In the genomic region with DNA sequence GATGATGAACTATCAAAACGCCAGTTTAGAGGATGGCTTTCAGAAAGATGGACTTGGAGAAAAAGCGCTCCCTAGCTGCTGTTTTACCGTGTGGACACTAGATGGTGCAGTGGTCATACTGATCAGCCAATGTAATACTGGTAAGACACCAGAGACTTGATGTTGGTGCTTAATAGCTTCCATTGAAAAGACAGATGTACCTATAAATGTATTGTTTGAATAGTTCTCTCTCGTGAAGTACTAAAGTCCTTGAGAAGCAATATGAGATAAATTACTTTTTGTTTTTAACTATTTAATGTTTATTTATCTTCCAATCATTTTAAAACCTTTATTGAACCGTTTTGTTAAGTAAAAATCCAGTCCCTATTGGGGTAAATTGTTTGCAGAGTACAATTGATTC, we compare ENCODE assay signal across 8 cellular contexts.
DNase-seq lines count a peak whose midpoint lies in the region; ATAC-seq, FAIRE-seq and TF ChIP-seq lines count a peak whose summit lies in the region.

No MANE protein-coding gene starts in this region.

- no peak overlapping the region; the same call in 2 of the 3 replicates for H3K4me2 ChIP-seq in A549
- H3K4me2 ChIP-seq in SK-N-SH: no peak overlapping the region

- H3K27me3 ChIP-seq in SK-N-SH (ENCODE audit: insufficient read depth) (no peaks in the 10 kb centered on the region), brain microvascular endothelial cell (replicated peaks) (no peaks in the 10 kb centered on the region)

- H2AFZ ChIP-seq in SK-N-SH (ENCODE audit: low read depth): no peak overlapping the region

- FAIRE-seq in A549 (lab: Jason Lieb, UNC): no peak

- peak; percentile 73 to 77 for DNase-seq in A549 (ENCODE audit: low read depth in 1 of 2, low spot score in 1 of 2)
- DNase-seq in NCI-H1105 treated with DMSO at 0.1 percent for 48 hours (lab: John Stamatoyannopoulos, UW): peak; percentile 87
- peak; percentile 79 for DNase-seq in SK-N-SH
- DNase-seq in brain microvascular endothelial cell: peak; percentile 76
- DNase-seq in iPS-NIHi11 (ENCODE audit: low spot score): peak; percentile 79
- DNase-seq in stimulated activated CD4-positive, alpha-beta T cell treated with anti-CD3 and anti-CD28 coated beads, Interleukin-15, amount 100 ng/mL, for 48 hours (ENCODE audit: low read depth in 2 of 2): peak; percentile 9 to 40

- H3K79me2 ChIP-seq in SK-N-SH (ENCODE audit: insufficient read depth): no peaks in the 10 kb centered on the region; the same call in 1 of the 2 replicates

- peaks cover 6% of the 10 kb centered on the region for H3F3A ChIP-seq in SK-N-SH (replicated peaks; ENCODE audit: insufficient read depth)

- H3K9me3 ChIP-seq in A549 (no peaks in the 10 kb centered on the region), SK-N-SH (no peaks in the 10 kb centered on the region)

- ATAC-seq in A549 (peak; percentile 73 to 84), HG02642 (IDR thresholded peaks at IDR 0.05; ENCODE audit: poor library complexity, unreplicated experiment) (peak; percentile 90)

- H3K9ac ChIP-seq in SK-N-SH: no peak overlapping the region

- peak; percentile 89 to 90 for TF ChIP-seq RAD21 in A549 (conservative IDR thresholded peaks at IDR 0.05 in 1 of 2, IDR thresholded peaks at IDR 0.05 in 1 of 2)
- TF ChIP-seq RAD21 in SK-N-SH (IDR thresholded peaks at IDR 0.05; ENCODE audit: low read length): peak; percentile 97

- no peak for TF ChIP-seq EP300 in A549 (IDR thresholded peaks at IDR 0.05)
- TF ChIP-seq EP300 in SK-N-SH (IDR thresholded peaks at IDR 0.05; ENCODE audit: borderline replicate concordance in 1 of 2, low read depth in 1 of 2, low read length in 1 of 2): no peak

- 12% methylated on average over 5 of the region's 5 CpGs for WGBS in A549 (ENCODE audit: missing lambda C conversion rate)
- 2% methylated on average over 5 of the region's 5 CpGs for WGBS in SK-N-SH (ENCODE audit: low lambda C conversion rate)

- peak; percentile 79 for TF ChIP-seq CTCF in A549 (IDR thresholded peaks at IDR 0.05)
- peak; percentile 77 for TF ChIP-seq CTCF in GM12872 (IDR thresholded peaks at IDR 0.05; ENCODE audit: insufficient read depth, low read depth, low read length)
- peak; percentile 90 for TF ChIP-seq CTCF in SK-N-SH (IDR thresholded peaks at IDR 0.05)
- TF ChIP-seq CTCF in brain microvascular endothelial cell (IDR thresholded peaks at IDR 0.05; ENCODE audit: low read depth, low read length, missing control alignments): peak; percentile 85

- H3K9me2 ChIP-seq in SK-N-SH: no peaks in the 10 kb centered on the region

- no peak for TF ChIP-seq POLR2A in A549 (IDR thresholded peaks at IDR 0.05; ENCODE audit: low read length)

- POLR2A ChIA-PET in A549 (lab: Yijun Ruan, JAX) (interaction anchor here (1.3 kb wide), 1 partner anchor 268 kb away, joined by 10 read pairs; a partner anchor contains a TSS), SK-N-SH (lab: Yijun Ruan, JAX) (interaction anchor here (1.4 kb wide), 1 partner anchor 267 kb away, joined by 4 read pairs; a partner anchor contains a TSS)

- in situ Hi-C loops in brain microvascular endothelial cell (cut with HindIII; ENCODE audit: low pct_ligation_motif_present, low sequenced_read_pairs): no loop called here

- no peak overlapping the region for H3K27ac ChIP-seq in A549
- H3K27ac ChIP-seq in SK-N-SH (ENCODE audit: low read depth in 2 of 2, low read length in 1 of 2): no peak overlapping the region
- H3K27ac ChIP-seq in brain microvascular endothelial cell: no peak overlapping the region

- H4K20me1 ChIP-seq in SK-N-SH (ENCODE audit: insufficient read depth): no peaks in the 10 kb centered on the region

- H3K4me3 ChIP-seq in A549 (no peak overlapping the region), SK-N-SH (ENCODE audit: low read depth in 2 of 2, low read length in 1 of 2) (no peak overlapping the region; a peak in 1 of 4 replicates), brain microvascular endothelial cell (ENCODE audit: low read depth, low read length) (no peak overlapping the region)

- H3K4me1 ChIP-seq in A549 (no peaks in the 10 kb centered on the region), SK-N-SH (ENCODE audit: control insufficient read depth in 1 of 2, insufficient read depth in 2 of 2, low read depth in 1 of 2, low read length in 1 of 2) (no peaks in the 10 kb centered on the region; a peak in 2 of 4 replicates)

- H3K36me3 ChIP-seq in SK-N-SH (replicated peaks in 1 of 2; ENCODE audit: control insufficient read depth in 1 of 2, insufficient read depth in 2 of 2, low read length in 1 of 2) (no peaks in the 10 kb centered on the region), brain microvascular endothelial cell (replicated peaks) (no peaks in the 10 kb centered on the region)

- CTCF ChIA-PET in A549 (lab: Yijun Ruan, JAX): interaction anchor here (0.6 to 3.9 kb wide), 37 partner anchors 8 to 1103 kb away, joined by 3 to 46 read pairs (median 4); a partner anchor contains a TSS
- CTCF ChIA-PET in SK-N-SH (lab: Yijun Ruan, JAX): interaction anchor here (0.6 to 8.3 kb wide), 71 partner anchors 8 to 1651 kb away, joined by 3 to 142 read pairs (median 4); a partner anchor contains a TSS

TF ChIP-seq in A549, 52 proteins besides CTCF, POLR2A, EP300 and RAD21:
- no peak for TF ChIP-seq JUN (IDR thresholded peaks at IDR 0.05)
- peak; percentile 81 for TF ChIP-seq SMC3 (IDR thresholded peaks at IDR 0.05)
TF ChIP-seq in A549: peak in this region for 1.

TF ChIP-seq in SK-N-SH, 30 proteins besides CTCF, POLR2A, EP300 and RAD21:
- TF ChIP-seq GABPA (IDR thresholded peaks at IDR 0.05; ENCODE audit: low read depth) (no peak), SMC3 (IDR thresholded peaks at IDR 0.05; ENCODE audit: low read depth, low read length) (peak; percentile 96)

Comparison
In these comparisons a context has a peak if more than half of its experiments do, and no peak if none do; other contexts are left out.
1. DNase-seq: peak in every context shown above with its lines; median percentile 87 in NCI-H1105 treated with DMSO at 0.1 percent for 48 hours; 79 in SK-N-SH; 79 in iPS-NIHi11; 76 in brain microvascular endothelial cell; 75 in A549; 24 in stimulated activated CD4-positive, alpha-beta T cell treated with anti-CD3 and anti-CD28 coated beads, Interleukin-15, amount 100 ng/mL, for 48 hours.